Comparison of ENCODE assay signal across 1 cellular context in genomic region chr17:29567362-29568330, GRCh38.
TF ChIP-seq lines count a peak whose summit lies in the region.

No MANE protein-coding gene starts in this region.

TF ChIP-seq in endothelial cell of umbilical vein, 7 proteins besides CTCF, POLR2A, EP300 and RAD21:
- TF ChIP-seq MYC (IDR thresholded peaks at IDR 0.05; ENCODE audit: low read depth, low read length) (no peak), GATA2 (IDR thresholded peaks at IDR 0.05; ENCODE audit: insufficient read depth, insufficient read length, low read depth, low read length) (no peak), MAX (IDR thresholded peaks at IDR 0.05; ENCODE audit: insufficient read depth, insufficient read length) (no peak), POLR2AphosphoS5 (IDR thresholded peaks at IDR 0.05; ENCODE audit: insufficient read depth, low read depth, low read length) (no peak), FOS (IDR thresholded peaks at IDR 0.05; ENCODE audit: borderline replicate concordance, insufficient read depth, low read length) (no peak), EZH2 (IDR thresholded peaks at IDR 0.05; ENCODE audit: borderline replicate concordance, low read depth, low read length, severe bottlenecking) (no peak), JUN (IDR thresholded peaks at IDR 0.05; ENCODE audit: borderline replicate concordance, insufficient read depth, insufficient read length, low read depth) (no peak)
TF ChIP-seq in endothelial cell of umbilical vein: peak in this region for 0.
